ENCODE assay signal across 16 cellular contexts in the genomic region with DNA sequence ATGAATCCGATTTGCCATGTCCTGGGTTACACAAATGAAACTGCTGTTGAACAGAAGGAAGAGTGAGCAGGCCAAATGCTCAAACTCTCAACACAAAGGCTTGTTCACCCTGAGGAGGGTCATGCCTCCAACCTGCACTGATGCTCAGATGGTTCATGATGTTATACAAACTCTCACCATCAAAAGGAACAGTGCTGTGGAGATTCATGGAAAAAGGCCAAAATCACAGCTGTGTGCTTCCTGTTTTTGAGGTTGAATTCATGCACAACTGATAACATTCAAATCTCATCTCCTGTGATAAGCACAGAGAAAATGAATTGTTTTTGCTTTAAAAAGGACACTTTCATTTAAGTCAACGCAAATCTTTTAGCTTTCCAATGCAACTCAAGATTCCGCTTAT. TPM values are rescaled to one million over a fixed set of nuclear protein-coding genes. Genes with fewer than 3 reads are reported as not detected.
DNase-seq lines count a peak whose midpoint lies in the region; ATAC-seq and TF ChIP-seq lines count a peak whose summit lies in the region.
"Had no signal": no experiment of that assay in that cellular context is flagged by ENCODE, and none has a peak within 500 bp of the region (broad histone marks: within the 10 kb centered on the region; RNA-seq: fewer than 3 reads in every experiment).

No MANE protein-coding gene starts in this region.

- H3K27me3 ChIP-seq in CD8-positive, alpha-beta T cell (ENCODE audit: insufficient read depth, low read length): no peaks in the 10 kb centered on the region
- H3K27me3 ChIP-seq in gastrocnemius medialis: no peaks in the 10 kb centered on the region
- H3K27me3 ChIP-seq: MG63, pancreas, thyroid gland had no signal

- ATAC-seq in CD8-positive, alpha-beta T cell: no peak
- no peak for ATAC-seq in gastrocnemius medialis
- ATAC-seq: pancreas had no signal

- no peak overlapping the region for H3K27ac ChIP-seq in CD8-positive, alpha-beta T cell (ENCODE audit: low read depth, low read length)
- peak overlapping the region; percentile 90 for H3K27ac ChIP-seq in VCaP
- peak overlapping the region in 2 of 4 donors; percentile 70 for H3K27ac ChIP-seq in gastrocnemius medialis
- H3K27ac ChIP-seq: pancreas, RWPE1, thyroid gland had no signal

- no peaks in the 10 kb centered on the region for H3K9me3 ChIP-seq in CD8-positive, alpha-beta T cell (ENCODE audit: low read length)
- H3K9me3 ChIP-seq in gastrocnemius medialis: no peaks in the 10 kb centered on the region
- H3K9me3 ChIP-seq: MG63, pancreas, thyroid gland had no signal

- H3K9me3 Mint-ChIP-seq in CD8-positive, alpha-beta T cell: peaks cover 8% of the 10 kb centered on the region
- no peaks in the 10 kb centered on the region for H3K9me3 Mint-ChIP-seq in T-helper 2 cell treated with Interferon-gamma antibody and Interleukin-4, amounts not matched to agents 5 μg/mL and 100 μg/mL, for 36 hours

- H3K27ac Mint-ChIP-seq in CD8-positive, alpha-beta T cell: peak overlapping the region; percentile 14
- no peak overlapping the region for H3K27ac Mint-ChIP-seq in T-helper 2 cell treated with Interferon-gamma antibody and Interleukin-4, amounts not matched to agents 5 μg/mL and 100 μg/mL, for 36 hours

- H3K36me3 Mint-ChIP-seq in CD8-positive, alpha-beta T cell: peaks cover 49% of the 10 kb centered on the region
- peaks cover 10% of the 10 kb centered on the region for H3K36me3 Mint-ChIP-seq in T-helper 2 cell treated with Interferon-gamma antibody and Interleukin-4, amounts not matched to agents 5 μg/mL and 100 μg/mL, for 36 hours (ENCODE audit: low read depth)

- no peak overlapping the region for H3K4me3 Mint-ChIP-seq in CD8-positive, alpha-beta T cell
- no peak overlapping the region for H3K4me3 Mint-ChIP-seq in T-helper 2 cell treated with Interferon-gamma antibody and Interleukin-4, amounts not matched to agents 5 μg/mL and 100 μg/mL, for 36 hours

- no peak overlapping the region for H3K4me3 ChIP-seq in CD8-positive, alpha-beta T cell (ENCODE audit: low read depth, low read length)
- no peak overlapping the region for H3K4me3 ChIP-seq in gastrocnemius medialis
- H3K4me3 ChIP-seq: lung, MG63, pancreas, thyroid gland had no signal

- CTCF ChIA-PET in CD8-positive, alpha-beta T cell (lab: Charles Lee): interaction anchor here (0.6 kb wide), 1 partner anchor 301 kb away, joined by 4 read pairs; no protein-coding TSS in a partner anchor

- in situ Hi-C loops in gastrocnemius medialis (cut with MboI; ENCODE audit: low sequenced_read_pairs in 4 of 4): no loop called here

- intact Hi-C loops in CD8-positive, alpha-beta T cell (cut with DNase I, micrococcal nuclease): no loop called here
- intact Hi-C loops in gastrocnemius medialis (cut with DNase I; ENCODE audit: low total_unique reads): no loop called here

- H3K36me3 ChIP-seq in CD8-positive, alpha-beta T cell (ENCODE audit: insufficient read depth, low read length): peaks cover 3% of the 10 kb centered on the region
- no peaks in the 10 kb centered on the region for H3K36me3 ChIP-seq in gastrocnemius medialis
- H3K36me3 ChIP-seq: MG63, pancreas, thyroid gland had no signal

- peaks cover 20% of the 10 kb centered on the region for H3K4me1 Mint-ChIP-seq in CD8-positive, alpha-beta T cell (ENCODE audit: low read depth)
- peaks cover 4% of the 10 kb centered on the region for H3K4me1 Mint-ChIP-seq in T-helper 2 cell treated with Interferon-gamma antibody and Interleukin-4, amounts not matched to agents 5 μg/mL and 100 μg/mL, for 36 hours (ENCODE audit: low read depth)

- no peak for DNase-seq in CD8-positive, alpha-beta T cell
- DNase-seq in HT1080 (ENCODE audit: low read depth) (peak; percentile 12), medulla oblongata (ENCODE audit: extremely low spot score) (peak; percentile 9), gastrocnemius medialis (no peak), NCI-H2107 (lab: John Stamatoyannopoulos, UW) (no peak), HUDEP-2 (lab: John Stamatoyannopoulos, UW; ENCODE audit: unreplicated experiment in 76 of 76) (no peak)
- no peak for DNase-seq in T-helper 2 cell treated with Interferon-gamma antibody and Interleukin-4, amounts not matched to agents 5 μg/mL and 100 μg/mL, for 36 hours (ENCODE audit: low spot score)
- DNase-seq: activated gamma-delta T cell treated with Interleukin-2 at 50 U/mL for 16 hours, Calu3, hypothalamus, MG63, pancreas, thyroid gland had no signal

- POLR2A ChIA-PET in CD8-positive, alpha-beta T cell (lab: Charles Lee): no interaction called here

- H3K4me1 ChIP-seq in CD8-positive, alpha-beta T cell (ENCODE audit: insufficient read depth, low read length): peaks cover 10% of the 10 kb centered on the region
- H3K4me1 ChIP-seq in gastrocnemius medialis: peaks cover 23 to 42% of the 10 kb centered on the region in 2 donors
- H3K4me1 ChIP-seq: pancreas, thyroid gland had no signal

- H3K27me3 Mint-ChIP-seq in CD8-positive, alpha-beta T cell (ENCODE audit: low read depth): no peaks in the 10 kb centered on the region
- H3K27me3 Mint-ChIP-seq in T-helper 2 cell treated with Interferon-gamma antibody and Interleukin-4, amounts not matched to agents 5 μg/mL and 100 μg/mL, for 36 hours (ENCODE audit: low read depth): no peaks in the 10 kb centered on the region

- TF ChIP-seq POLR2A in gastrocnemius medialis (IDR thresholded peaks at IDR 0.05): no peak

- TF ChIP-seq CTCF in CD8-positive, alpha-beta T cell (IDR thresholded peaks at IDR 0.05): no peak
- TF ChIP-seq CTCF in VCaP (conservative IDR thresholded peaks at IDR 0.05) (0 out of 2 replicates have a peak, but pooled peaks have one; percentile 9), gastrocnemius medialis (IDR thresholded peaks at IDR 0.05 in 4 of 5, conservative IDR thresholded peaks at IDR 0.05 in 1 of 5) (no peak)

RNA-seq across cellular contexts. Expression of a gene that starts 22.1 kb away (rescaled TPM):
- total RNA-seq in CD8-positive, alpha-beta T cell: 10 to 100 TPM; 22.9 to 23.3 TPM
- total RNA-seq in HT1080 (2014; rRNA removed; shearing (Covaris generic)): 0.03 and 0.23 TPM in 2 replicates
- polyA plus RNA-seq in HT1080 (2015; cell fraction: cytosol; rRNA removed): 0.01 and 0.05 TPM in 2 replicates
- 0.24 and 0.35 TPM in 2 replicates for polyA plus RNA-seq in HT1080 (2015; cell fraction: nucleus; rRNA removed)
- total RNA-seq in gastrocnemius medialis: 1,000 to 10,000 TPM; 4,552 to 9,701 (median 7,268) TPM

Comparison
In these comparisons a context has a peak if more than half of its experiments do, and no peak if none do; other contexts are left out.
1. DNase-seq: peak in HT1080 (single experiment) and medulla oblongata (single experiment); none in CD8-positive, alpha-beta T cell (0 of 7), gastrocnemius medialis (0 of 2), NCI-H2107 (single experiment), HUDEP-2 (0 of 76) and T-helper 2 cell treated with Interferon-gamma antibody and Interleukin-4, amounts not matched to agents 5 μg/mL and 100 μg/mL, for 36 hours (single experiment).
2. RNA of a gene that starts 22.1 kb away (total RNA-seq): 4,552 to 9,701 TPM in gastrocnemius medialis; 22.9 to 23.3 TPM in CD8-positive, alpha-beta T cell and 0.03 to 0.23 TPM in HT1080; every median in the first group is over 100 times any median in the second.